20 cellular contexts compared by ENCODE assay signal in the genomic region with DNA sequence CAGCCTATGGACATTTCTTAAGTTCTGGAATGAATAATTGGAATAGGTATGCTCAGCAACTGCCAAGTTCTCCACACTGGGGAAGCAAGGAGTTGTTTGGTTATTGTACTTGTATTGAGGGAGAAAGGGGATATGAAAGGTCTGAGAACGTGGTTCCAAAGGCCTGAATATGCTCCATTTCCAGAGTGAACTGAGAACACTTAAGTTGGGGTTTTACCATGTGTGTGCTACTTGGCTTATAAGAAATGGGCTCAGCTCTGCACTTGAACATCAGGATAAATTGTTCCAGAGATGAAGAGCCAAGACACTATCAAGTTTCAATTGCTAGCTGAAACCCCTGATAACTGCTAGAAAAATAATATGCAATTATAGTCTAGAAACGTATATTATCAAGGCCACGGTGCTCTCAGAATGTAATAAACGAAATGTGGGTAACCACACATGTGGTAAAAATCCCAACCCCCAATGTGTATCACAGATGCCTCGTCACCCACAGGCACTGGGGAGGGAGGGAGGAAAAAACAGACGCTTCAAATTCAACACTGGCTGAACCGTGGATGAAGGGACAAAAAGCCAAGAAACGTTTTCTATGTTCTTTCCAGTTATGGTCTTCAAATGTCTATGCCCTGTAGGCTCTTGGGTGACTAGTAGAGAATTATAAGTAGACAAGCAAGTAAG. TPM values are rescaled to one million over a fixed set of nuclear protein-coding genes. Genes with fewer than 3 reads are reported as not detected.
A peak's percentile ranks its signal among the peaks of the same experiment; 100 is the strongest.
DNase-seq lines count a peak whose midpoint lies in the region; ATAC-seq and TF ChIP-seq lines count a peak whose summit lies in the region.
"Had no signal": no experiment of that assay in that cellular context is flagged by ENCODE, and none has a peak within 500 bp of the region (broad histone marks: within the 10 kb centered on the region; RNA-seq: fewer than 3 reads in every experiment).

No MANE protein-coding gene starts in this region.

- intact Hi-C loops in thyroid gland (cut with DNase I), result no loop called here

- POLR2A ChIA-PET in activated CD8-positive, alpha-beta T cell treated with anti-CD3 and anti-CD28 coated beads, Interleukin-2, amount 10 ng/mL, durations not matched to agents 7 days and 5 days (lab: Charles Lee), result no interaction called here

- H3K27ac ChIP-seq in thyroid gland, result peak overlapping the region in 2 of 3 donors; percentile 43 to 57
- H3K27ac ChIP-seq: gastrocnemius medialis, thoracic aorta had no signal

- H3K4me1 Mint-ChIP-seq in activated CD8-positive, alpha-beta T cell treated with anti-CD3 and anti-CD28 coated beads, Interleukin-2, amount 10 ng/mL, durations not matched to agents 7 days and 5 days (ENCODE audit: low read depth), result peaks cover 23% of the 10 kb centered on the region
- peaks cover 27% of the 10 kb centered on the region for H3K4me1 Mint-ChIP-seq in endothelial cell (ENCODE audit: unreplicated experiment)

- H3K27me3 Mint-ChIP-seq in activated CD8-positive, alpha-beta T cell treated with anti-CD3 and anti-CD28 coated beads, Interleukin-2, amount 10 ng/mL, durations not matched to agents 7 days and 5 days (ENCODE audit: low read depth), result no peaks in the 10 kb centered on the region
- no peaks in the 10 kb centered on the region for H3K27me3 Mint-ChIP-seq in endothelial cell (ENCODE audit: unreplicated experiment)

- peaks cover 42 to 62% of the 10 kb centered on the region in 2 donors for H3K4me1 ChIP-seq in thyroid gland

- WGBS in thyroid gland, 2 donors, result 49 to 55% methylated on average over 8 of the region's 8 CpGs

- no peaks in the 10 kb centered on the region for H3K9me3 Mint-ChIP-seq in activated CD8-positive, alpha-beta T cell treated with anti-CD3 and anti-CD28 coated beads, Interleukin-2, amount 10 ng/mL, durations not matched to agents 7 days and 5 days (ENCODE audit: insufficient read depth)
- H3K9me3 Mint-ChIP-seq in endothelial cell (ENCODE audit: unreplicated experiment), result no peaks in the 10 kb centered on the region
- H3K9me3 Mint-ChIP-seq: nephron had no signal

- H3K9me3 ChIP-seq in thyroid gland, result no peaks in the 10 kb centered on the region
- H3K9me3 ChIP-seq: gastrocnemius medialis, thoracic aorta had no signal

- H3K4me3 ChIP-seq in thyroid gland (replicated peaks in 1 of 3), result no peak overlapping the region
- H3K4me3 ChIP-seq: gastrocnemius medialis, lung, thoracic aorta had no signal

- TF ChIP-seq CTCF in endothelial cell (IDR thresholded peaks at IDR 0.05; ENCODE audit: unreplicated experiment) (no peak), thyroid gland (IDR thresholded peaks at IDR 0.05) (no peak)

- TF ChIP-seq POLR2A in thyroid gland (IDR thresholded peaks at IDR 0.05), result no peak

- CTCF ChIA-PET in activated CD8-positive, alpha-beta T cell treated with anti-CD3 and anti-CD28 coated beads, Interleukin-2, amount 10 ng/mL, durations not matched to agents 7 days and 5 days (lab: Charles Lee), result no interaction called here

- DNase-seq in stimulated activated CD4-positive, alpha-beta T cell treated with anti-CD3 and anti-CD28 coated beads, Interleukin-1b, Interleukin-23, amount 100 ng/mL, for 48 hours, result peak; percentile 37
- DNase-seq in stimulated activated CD4-positive, alpha-beta T cell treated with anti-CD3 and anti-CD28 coated beads, Interleukin-4, amount 100 ng/mL, for 1 hour, result no peak
- DNase-seq in activated CD8-positive, alpha-beta T cell treated with anti-CD3 and anti-CD28 coated beads, Interleukin-2, amount 10 ng/mL, durations not matched to agents 7 days and 5 days, result peak; percentile 42
- no peak for DNase-seq in endothelial cell (ENCODE audit: low spot score)
- DNase-seq in thyroid gland, result no peak
- no peak for DNase-seq in NCI-H1694 treated with DMSO at 0.1 percent for 48 hours (lab: John Stamatoyannopoulos, UW)
- DNase-seq in amygdala (lab: John Stamatoyannopoulos, UW), result no peak
- DNase-seq in NCI-H1694 (lab: John Stamatoyannopoulos, UW), result no peak
- DNase-seq: AML-193, caudate nucleus, DMS153, gastrocnemius medialis, HFFc6, IMR-90, NCI-H1105 treated with DMSO at 0.1 percent for 48 hours, NCI-H2227 treated with DMSO at 0.1 percent for 48 hours, Right ventricle myocardium superior had no signal

- H3K27me3 ChIP-seq in thyroid gland, result no peaks in the 10 kb centered on the region
- H3K27me3 ChIP-seq: gastrocnemius medialis had no signal

- peaks cover 0 to 3% of the 10 kb centered on the region in 2 donors for H3K36me3 ChIP-seq in thyroid gland
- H3K36me3 ChIP-seq: gastrocnemius medialis, thoracic aorta had no signal

- H3K36me3 Mint-ChIP-seq in activated CD8-positive, alpha-beta T cell treated with anti-CD3 and anti-CD28 coated beads, Interleukin-2, amount 10 ng/mL, durations not matched to agents 7 days and 5 days (ENCODE audit: low read depth), result peaks cover 3% of the 10 kb centered on the region
- peaks cover 7% of the 10 kb centered on the region for H3K36me3 Mint-ChIP-seq in endothelial cell (ENCODE audit: low read depth, unreplicated experiment)

- no peak overlapping the region for H3K4me3 Mint-ChIP-seq in activated CD8-positive, alpha-beta T cell treated with anti-CD3 and anti-CD28 coated beads, Interleukin-2, amount 10 ng/mL, durations not matched to agents 7 days and 5 days
- no peak overlapping the region for H3K4me3 Mint-ChIP-seq in endothelial cell (ENCODE audit: unreplicated experiment)
- H3K4me3 Mint-ChIP-seq: HFFc6, nephron had no signal

- H3K27ac Mint-ChIP-seq in activated CD8-positive, alpha-beta T cell treated with anti-CD3 and anti-CD28 coated beads, Interleukin-2, amount 10 ng/mL, durations not matched to agents 7 days and 5 days, result no peak overlapping the region
- peak overlapping the region; percentile 17 for H3K27ac Mint-ChIP-seq in endothelial cell (ENCODE audit: unreplicated experiment)
- H3K27ac Mint-ChIP-seq: HFFc6, nephron had no signal

- ATAC-seq in activated CD8-positive, alpha-beta T cell treated with anti-CD3 and anti-CD28 coated beads, Interleukin-2, amount 10 ng/mL, durations not matched to agents 7 days and 5 days, result peak; percentile 63
- ATAC-seq: gastrocnemius medialis had no signal

RNA-seq across cellular contexts. Expression of gene ELMO1, which starts 16.3 kb away (rescaled TPM):
- total RNA-seq in activated CD8-positive, alpha-beta T cell treated with anti-CD3 and anti-CD28 coated beads, Interleukin-2, amount 10 ng/mL, durations not matched to agents 7 days and 5 days, result 10 to 100 TPM; 64.0 to 68.5 TPM
- total RNA-seq in endothelial cell (ENCODE audit: unreplicated experiment), result 151 TPM
- 100 to 1,000 TPM; 168 to 423 (median 312) TPM for total RNA-seq in thyroid gland
- total RNA-seq: HFFc6, IMR-90 had no signal

Comparison
In these comparisons a context has a peak if more than half of its experiments do, and no peak if none do; other contexts are left out.
1. DNase-seq: peak in stimulated activated CD4-positive, alpha-beta T cell treated with anti-CD3 and anti-CD28 coated beads, Interleukin-1b, Interleukin-23, amount 100 ng/mL, for 48 hours (single experiment) and activated CD8-positive, alpha-beta T cell treated with anti-CD3 and anti-CD28 coated beads, Interleukin-2, amount 10 ng/mL, durations not matched to agents 7 days and 5 days (single experiment); none in stimulated activated CD4-positive, alpha-beta T cell treated with anti-CD3 and anti-CD28 coated beads, Interleukin-4, amount 100 ng/mL, for 1 hour (single experiment), endothelial cell (single experiment), thyroid gland (0 of 2), NCI-H1694 treated with DMSO at 0.1 percent for 48 hours (single experiment), amygdala (0 of 56) and NCI-H1694 (single experiment).